In genomic region chr7:75866497-75867389, GRCh38 we compare ENCODE assay signal across 1 cellular context.
A peak's percentile ranks its signal among the peaks of the same experiment; 100 is the strongest.
TF ChIP-seq lines count a peak whose summit lies in the region.

No MANE protein-coding gene starts in this region.

TF ChIP-seq in K562, 482 proteins besides CTCF, POLR2A, EP300 and RAD21 (continued from another document and continues in another):
- peak in 1 of 2 experiments; percentile 73; a peak in 1 of 4 replicates for TF ChIP-seq ZNF318 (IDR thresholded peaks at IDR 0.05; ENCODE audit: borderline replicate concordance in 1 of 2, low read depth in 1 of 2)
- no peak for TF ChIP-seq FOXJ3 (CRISPR knock-in tag; IDR thresholded peaks at IDR 0.05)
- TF ChIP-seq TRIM25 (IDR thresholded peaks at IDR 0.05; ENCODE audit: borderline replicate concordance) = no peak
- no peak for TF ChIP-seq KLF13 (tag; IDR thresholded peaks at IDR 0.05; ENCODE audit: borderline replicate concordance, low read depth)
- TF ChIP-seq ZC3H11A (IDR thresholded peaks at IDR 0.05; ENCODE audit: low read depth, low read length) = peak; percentile 39; the same call in 1 of the 2 replicates
- peak; percentile 84 for TF ChIP-seq BCOR (IDR thresholded peaks at IDR 0.05)
- no peak for TF ChIP-seq TCF7 (IDR thresholded peaks at IDR 0.05; ENCODE audit: borderline replicate concordance)
- no peak for TF ChIP-seq TSHZ1 (CRISPR knock-in tag; IDR thresholded peaks at IDR 0.05)
- no peak for TF ChIP-seq ZNF232 (CRISPR knock-in tag; IDR thresholded peaks at IDR 0.05)
- no peak for TF ChIP-seq ZNF217 (CRISPR knock-in tag; IDR thresholded peaks at IDR 0.05)
- no peak for TF ChIP-seq CSDE1 (IDR thresholded peaks at IDR 0.05)
- TF ChIP-seq ZNF24 (IDR thresholded peaks at IDR 0.05) = peak; percentile 60; the same call in 1 of the 2 replicates
- TF ChIP-seq FOXK2 (conservative IDR thresholded peaks at IDR 0.05 in 1 of 2, IDR thresholded peaks at IDR 0.05 in 1 of 2; ENCODE audit: low read depth in 2 of 2) = peak; percentile 67 to 69; a peak in 2 of 4 replicates
- no peak for TF ChIP-seq CAMTA2 (CRISPR knock-in tag; conservative IDR thresholded peaks at IDR 0.05)
- TF ChIP-seq SPI1 (IDR thresholded peaks at IDR 0.05; ENCODE audit: borderline replicate concordance, low read depth, low read length) = peak; percentile 38; the same call in 1 of the 2 replicates
- no peak for TF ChIP-seq SMAD1 (IDR thresholded peaks at IDR 0.05; ENCODE audit: low read depth, low read length, partially characterized antibody)
- TF ChIP-seq ZEB2 (IDR thresholded peaks at IDR 0.05) = peak; percentile 92
- TF ChIP-seq KAT8 (IDR thresholded peaks at IDR 0.05; ENCODE audit: low read depth) = no peak
- peak; percentile 2 to 67 (median 58) for TF ChIP-seq YY1 (IDR thresholded peaks at IDR 0.05; ENCODE audit: borderline replicate concordance in 1 of 3, control insufficient read depth in 1 of 3, extremely low read depth in 1 of 3, insufficient read depth in 3 of 3, insufficient read length in 1 of 3, insufficient replicate concordance in 2 of 3, low read depth in 1 of 3, low read length in 2 of 3)
- no peak for TF ChIP-seq GTF2B (IDR thresholded peaks at IDR 0.05; ENCODE audit: extremely low read depth, insufficient read length)
- no peak for TF ChIP-seq ZNF695 (CRISPR knock-in tag; IDR thresholded peaks at IDR 0.05)
- TF ChIP-seq ZNF324 (CRISPR knock-in tag; IDR thresholded peaks at IDR 0.05) = no peak
- peak; percentile 76 for TF ChIP-seq TOE1 (IDR thresholded peaks at IDR 0.05; ENCODE audit: borderline replicate concordance)
- 0 out of 2 replicates have a peak, but pooled peaks have one; percentile 15 for TF ChIP-seq TOE1 (CRISPR knock-in tag; IDR thresholded peaks at IDR 0.05; ENCODE audit: borderline replicate concordance, low read depth)
- no peak for TF ChIP-seq ZFPM2 (CRISPR knock-in tag; IDR thresholded peaks at IDR 0.05)
- TF ChIP-seq ZNF408 (CRISPR knock-in tag; IDR thresholded peaks at IDR 0.05; ENCODE audit: low read depth) = no peak
- no peak for TF ChIP-seq GTF2F1 (IDR thresholded peaks at IDR 0.05; ENCODE audit: low read depth, low read length)
- TF ChIP-seq MNT (conservative IDR thresholded peaks at IDR 0.05) = 0 out of 4 replicates have a peak, but pooled peaks of 1 of the 2 experiments have one; percentile 39
- no peak for TF ChIP-seq ZBTB11 (CRISPR knock-in tag; IDR thresholded peaks at IDR 0.05)
- TF ChIP-seq KDM2B (CRISPR knock-in tag; IDR thresholded peaks at IDR 0.05) = no peak
- no peak for TF ChIP-seq GTF2A2 (tag; IDR thresholded peaks at IDR 0.05)
- TF ChIP-seq CEBPG (CRISPR knock-in tag; IDR thresholded peaks at IDR 0.05) = peak; percentile 97
- TF ChIP-seq CEBPG (tag; conservative IDR thresholded peaks at IDR 0.05 in 1 of 2, IDR thresholded peaks at IDR 0.05 in 1 of 2) = peak; percentile 97 to 98
- TF ChIP-seq SMARCA4 (IDR thresholded peaks at IDR 0.05) = peak; percentile 90
- TF ChIP-seq KLF16 (IDR thresholded peaks at IDR 0.05) = peak; percentile 73
- TF ChIP-seq FOXJ2 (tag; IDR thresholded peaks at IDR 0.05) = no peak
- TF ChIP-seq ZFP91 (CRISPR knock-in tag; IDR thresholded peaks at IDR 0.05) = peak; percentile 76; the same call in 1 of the 2 replicates
- TF ChIP-seq HLTF (IDR thresholded peaks at IDR 0.05) = peak; percentile 61; the same call in 1 of the 2 replicates
- no peak for TF ChIP-seq NR2C2 (CRISPR knock-in tag; IDR thresholded peaks at IDR 0.05)
- no peak; the same call in 1 of the 2 replicates for TF ChIP-seq NR2C2 (tag; IDR thresholded peaks at IDR 0.05)
- TF ChIP-seq E2F3 (CRISPR knock-in tag; IDR thresholded peaks at IDR 0.05) = no peak
